2 cellular contexts compared by ENCODE assay signal in the genomic region with DNA sequence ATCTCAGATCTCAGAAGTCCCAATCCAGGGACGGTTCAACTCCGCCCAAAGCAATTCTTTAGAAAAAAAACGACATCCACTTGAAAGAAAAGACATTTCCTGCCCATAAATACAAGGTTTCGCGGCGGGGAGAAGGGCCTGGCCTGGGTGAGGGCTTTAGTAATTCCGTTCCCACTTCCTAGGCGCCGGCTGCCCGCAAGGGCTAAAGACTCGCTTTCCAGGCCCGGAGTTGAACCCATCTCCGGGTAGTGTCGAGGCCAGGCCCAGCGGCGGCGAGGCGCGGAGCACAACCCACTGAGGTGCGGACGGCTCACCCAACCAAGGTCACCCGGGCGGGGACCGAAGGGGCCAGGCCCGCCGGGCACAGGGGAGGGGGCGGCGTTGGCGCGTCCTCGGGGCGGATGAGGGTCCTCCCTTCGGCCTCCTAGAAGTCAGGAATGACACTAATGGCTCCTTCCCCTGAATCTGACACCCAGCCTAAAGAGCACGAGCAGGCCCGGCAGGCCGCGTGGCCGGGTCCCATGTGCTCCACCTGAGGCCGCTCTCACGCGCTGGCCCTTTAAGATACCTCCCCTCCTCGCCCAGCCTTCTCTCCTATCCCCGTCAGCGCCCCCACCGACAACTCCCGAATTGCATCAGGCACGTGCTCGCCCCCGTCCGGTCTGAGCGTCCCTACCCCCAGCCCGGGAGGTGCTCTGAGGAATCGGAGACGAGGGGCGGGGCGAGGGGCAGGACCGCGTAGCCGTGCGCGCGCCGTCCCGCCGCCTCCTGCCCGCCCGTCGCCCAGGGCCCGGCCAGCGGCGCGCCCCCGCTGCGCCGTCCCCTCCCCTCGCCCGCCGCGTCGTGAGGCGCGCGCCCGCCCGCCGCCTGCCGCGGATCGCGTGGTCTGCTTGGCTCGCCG.
A peak's percentile ranks its signal among the peaks of the same experiment; 100 is the strongest.
TF ChIP-seq lines count a peak whose summit lies in the region.

No MANE protein-coding gene starts in this region.

TF ChIP-seq in A549, 52 proteins besides CTCF, POLR2A, EP300 and RAD21 (continued from another document and continues in another):
- TF ChIP-seq MAFK (IDR thresholded peaks at IDR 0.05; ENCODE audit: partially characterized antibody) (no peak), JUN (IDR thresholded peaks at IDR 0.05) (peak; percentile 69 to 75; a peak in 2 of 5 replicates), MYC (IDR thresholded peaks at IDR 0.05; ENCODE audit: borderline replicate concordance, low read length) (peak; percentile 100), CHD2 (IDR thresholded peaks at IDR 0.05; ENCODE audit: low read length, partially characterized antibody) (no peak), SMC3 (IDR thresholded peaks at IDR 0.05) (peak; percentile 32; the same call in 2 of the 3 replicates), HEYL (CRISPR knock-in tag; IDR thresholded peaks at IDR 0.05) (no peak), JUNB (IDR thresholded peaks at IDR 0.05) (no peak), TP53 (CRISPR knock-in tag; IDR thresholded peaks at IDR 0.05) (peak; percentile 95), NFE2L2 (conservative IDR thresholded peaks at IDR 0.05; ENCODE audit: low read length) (no peak), ZNF302 (CRISPR knock-in tag; IDR thresholded peaks at IDR 0.05) (0 out of 2 replicates have a peak, but pooled peaks have one; percentile 77), FOSL2 (IDR thresholded peaks at IDR 0.05) (no peak), FOSL2 (CRISPR knock-in tag; IDR thresholded peaks at IDR 0.05) (no peak; the same call in 1 of the 2 replicates), ZC3H11A (IDR thresholded peaks at IDR 0.05) (no peak), BHLHE40 (IDR thresholded peaks at IDR 0.05; ENCODE audit: low read depth, low read length) (peak; percentile 99), SREBF2 (IDR thresholded peaks at IDR 0.05) (no peak)
- TF ChIP-seq, protein P1, sequence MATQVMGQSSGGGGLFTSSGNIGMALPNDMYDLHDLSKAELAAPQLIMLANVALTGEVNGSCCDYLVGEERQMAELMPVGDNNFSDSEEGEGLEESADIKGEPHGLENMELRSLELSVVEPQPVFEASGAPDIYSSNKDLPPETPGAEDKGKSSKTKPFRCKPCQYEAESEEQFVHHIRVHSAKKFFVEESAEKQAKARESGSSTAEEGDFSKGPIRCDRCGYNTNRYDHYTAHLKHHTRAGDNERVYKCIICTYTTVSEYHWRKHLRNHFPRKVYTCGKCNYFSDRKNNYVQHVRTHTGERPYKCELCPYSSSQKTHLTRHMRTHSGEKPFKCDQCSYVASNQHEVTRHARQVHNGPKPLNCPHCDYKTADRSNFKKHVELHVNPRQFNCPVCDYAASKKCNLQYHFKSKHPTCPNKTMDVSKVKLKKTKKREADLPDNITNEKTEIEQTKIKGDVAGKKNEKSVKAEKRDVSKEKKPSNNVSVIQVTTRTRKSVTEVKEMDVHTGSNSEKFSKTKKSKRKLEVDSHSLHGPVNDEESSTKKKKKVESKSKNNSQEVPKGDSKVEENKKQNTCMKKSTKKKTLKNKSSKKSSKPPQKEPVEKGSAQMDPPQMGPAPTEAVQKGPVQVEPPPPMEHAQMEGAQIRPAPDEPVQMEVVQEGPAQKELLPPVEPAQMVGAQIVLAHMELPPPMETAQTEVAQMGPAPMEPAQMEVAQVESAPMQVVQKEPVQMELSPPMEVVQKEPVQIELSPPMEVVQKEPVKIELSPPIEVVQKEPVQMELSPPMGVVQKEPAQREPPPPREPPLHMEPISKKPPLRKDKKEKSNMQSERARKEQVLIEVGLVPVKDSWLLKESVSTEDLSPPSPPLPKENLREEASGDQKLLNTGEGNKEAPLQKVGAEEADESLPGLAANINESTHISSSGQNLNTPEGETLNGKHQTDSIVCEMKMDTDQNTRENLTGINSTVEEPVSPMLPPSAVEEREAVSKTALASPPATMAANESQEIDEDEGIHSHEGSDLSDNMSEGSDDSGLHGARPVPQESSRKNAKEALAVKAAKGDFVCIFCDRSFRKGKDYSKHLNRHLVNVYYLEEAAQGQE (IDR thresholded peaks at IDR 0.05), result no peak
- TF ChIP-seq, protein P2, sequence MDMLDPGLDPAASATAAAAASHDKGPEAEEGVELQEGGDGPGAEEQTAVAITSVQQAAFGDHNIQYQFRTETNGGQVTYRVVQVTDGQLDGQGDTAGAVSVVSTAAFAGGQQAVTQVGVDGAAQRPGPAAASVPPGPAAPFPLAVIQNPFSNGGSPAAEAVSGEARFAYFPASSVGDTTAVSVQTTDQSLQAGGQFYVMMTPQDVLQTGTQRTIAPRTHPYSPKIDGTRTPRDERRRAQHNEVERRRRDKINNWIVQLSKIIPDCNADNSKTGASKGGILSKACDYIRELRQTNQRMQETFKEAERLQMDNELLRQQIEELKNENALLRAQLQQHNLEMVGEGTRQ (IDR thresholded peaks at IDR 0.05), result peak; percentile 79
- TF ChIP-seq, protein P3, sequence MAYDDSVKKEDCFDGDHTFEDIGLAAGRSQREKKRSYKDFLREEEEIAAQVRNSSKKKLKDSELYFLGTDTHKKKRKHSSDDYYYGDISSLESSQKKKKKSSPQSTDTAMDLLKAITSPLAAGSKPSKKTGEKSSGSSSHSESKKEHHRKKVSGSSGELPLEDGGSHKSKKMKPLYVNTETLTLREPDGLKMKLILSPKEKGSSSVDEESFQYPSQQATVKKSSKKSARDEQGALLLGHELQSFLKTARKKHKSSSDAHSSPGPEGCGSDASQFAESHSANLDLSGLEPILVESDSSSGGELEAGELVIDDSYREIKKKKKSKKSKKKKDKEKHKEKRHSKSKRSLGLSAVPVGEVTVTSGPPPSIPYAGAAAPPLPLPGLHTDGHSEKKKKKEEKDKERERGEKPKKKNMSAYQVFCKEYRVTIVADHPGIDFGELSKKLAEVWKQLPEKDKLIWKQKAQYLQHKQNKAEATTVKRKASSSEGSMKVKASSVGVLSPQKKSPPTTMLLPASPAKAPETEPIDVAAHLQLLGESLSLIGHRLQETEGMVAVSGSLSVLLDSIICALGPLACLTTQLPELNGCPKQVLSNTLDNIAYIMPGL (CRISPR knock-in tag; IDR thresholded peaks at IDR 0.05; ENCODE audit: borderline replicate concordance), result peak; percentile 90
- TF ChIP-seq, protein P4, sequence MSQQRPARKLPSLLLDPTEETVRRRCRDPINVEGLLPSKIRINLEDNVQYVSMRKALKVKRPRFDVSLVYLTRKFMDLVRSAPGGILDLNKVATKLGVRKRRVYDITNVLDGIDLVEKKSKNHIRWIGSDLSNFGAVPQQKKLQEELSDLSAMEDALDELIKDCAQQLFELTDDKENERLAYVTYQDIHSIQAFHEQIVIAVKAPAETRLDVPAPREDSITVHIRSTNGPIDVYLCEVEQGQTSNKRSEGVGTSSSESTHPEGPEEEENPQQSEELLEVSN (IDR thresholded peaks at IDR 0.05; ENCODE audit: borderline replicate concordance, low read depth), result peak; percentile 97
- TF ChIP-seq, protein P5, sequence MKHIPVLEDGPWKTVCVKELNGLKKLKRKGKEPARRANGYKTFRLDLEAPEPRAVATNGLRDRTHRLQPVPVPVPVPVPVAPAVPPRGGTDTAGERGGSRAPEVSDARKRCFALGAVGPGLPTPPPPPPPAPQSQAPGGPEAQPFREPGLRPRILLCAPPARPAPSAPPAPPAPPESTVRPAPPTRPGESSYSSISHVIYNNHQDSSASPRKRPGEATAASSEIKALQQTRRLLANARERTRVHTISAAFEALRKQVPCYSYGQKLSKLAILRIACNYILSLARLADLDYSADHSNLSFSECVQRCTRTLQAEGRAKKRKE (CRISPR knock-in tag; IDR thresholded peaks at IDR 0.05; ENCODE audit: low read depth), result peak; percentile 94
- TF ChIP-seq, protein P6, sequence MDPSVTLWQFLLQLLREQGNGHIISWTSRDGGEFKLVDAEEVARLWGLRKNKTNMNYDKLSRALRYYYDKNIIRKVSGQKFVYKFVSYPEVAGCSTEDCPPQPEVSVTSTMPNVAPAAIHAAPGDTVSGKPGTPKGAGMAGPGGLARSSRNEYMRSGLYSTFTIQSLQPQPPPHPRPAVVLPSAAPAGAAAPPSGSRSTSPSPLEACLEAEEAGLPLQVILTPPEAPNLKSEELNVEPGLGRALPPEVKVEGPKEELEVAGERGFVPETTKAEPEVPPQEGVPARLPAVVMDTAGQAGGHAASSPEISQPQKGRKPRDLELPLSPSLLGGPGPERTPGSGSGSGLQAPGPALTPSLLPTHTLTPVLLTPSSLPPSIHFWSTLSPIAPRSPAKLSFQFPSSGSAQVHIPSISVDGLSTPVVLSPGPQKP (IDR thresholded peaks at IDR 0.05; ENCODE audit: low read depth, low read length), result no peak

TF ChIP-seq in K562, 482 proteins besides CTCF, POLR2A, EP300 and RAD21 (continues in another document):
- TF ChIP-seq, protein P7, sequence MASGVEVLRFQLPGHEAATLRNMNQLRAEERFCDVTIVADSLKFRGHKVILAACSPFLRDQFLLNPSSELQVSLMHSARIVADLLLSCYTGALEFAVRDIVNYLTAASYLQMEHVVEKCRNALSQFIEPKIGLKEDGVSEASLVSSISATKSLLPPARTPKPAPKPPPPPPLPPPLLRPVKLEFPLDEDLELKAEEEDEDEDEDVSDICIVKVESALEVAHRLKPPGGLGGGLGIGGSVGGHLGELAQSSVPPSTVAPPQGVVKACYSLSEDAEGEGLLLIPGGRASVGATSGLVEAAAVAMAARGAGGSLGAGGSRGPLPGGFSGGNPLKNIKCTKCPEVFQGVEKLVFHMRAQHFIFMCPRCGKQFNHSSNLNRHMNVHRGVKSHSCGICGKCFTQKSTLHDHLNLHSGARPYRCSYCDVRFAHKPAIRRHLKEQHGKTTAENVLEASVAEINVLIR (CRISPR knock-in tag; IDR thresholded peaks at IDR 0.05), result no peak
- TF ChIP-seq, protein P8, sequence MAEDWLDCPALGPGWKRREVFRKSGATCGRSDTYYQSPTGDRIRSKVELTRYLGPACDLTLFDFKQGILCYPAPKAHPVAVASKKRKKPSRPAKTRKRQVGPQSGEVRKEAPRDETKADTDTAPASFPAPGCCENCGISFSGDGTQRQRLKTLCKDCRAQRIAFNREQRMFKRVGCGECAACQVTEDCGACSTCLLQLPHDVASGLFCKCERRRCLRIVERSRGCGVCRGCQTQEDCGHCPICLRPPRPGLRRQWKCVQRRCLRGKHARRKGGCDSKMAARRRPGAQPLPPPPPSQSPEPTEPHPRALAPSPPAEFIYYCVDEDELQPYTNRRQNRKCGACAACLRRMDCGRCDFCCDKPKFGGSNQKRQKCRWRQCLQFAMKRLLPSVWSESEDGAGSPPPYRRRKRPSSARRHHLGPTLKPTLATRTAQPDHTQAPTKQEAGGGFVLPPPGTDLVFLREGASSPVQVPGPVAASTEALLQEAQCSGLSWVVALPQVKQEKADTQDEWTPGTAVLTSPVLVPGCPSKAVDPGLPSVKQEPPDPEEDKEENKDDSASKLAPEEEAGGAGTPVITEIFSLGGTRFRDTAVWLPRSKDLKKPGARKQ (CRISPR knock-in tag; IDR thresholded peaks at IDR 0.05), result no peak
- TF ChIP-seq, protein P9, sequence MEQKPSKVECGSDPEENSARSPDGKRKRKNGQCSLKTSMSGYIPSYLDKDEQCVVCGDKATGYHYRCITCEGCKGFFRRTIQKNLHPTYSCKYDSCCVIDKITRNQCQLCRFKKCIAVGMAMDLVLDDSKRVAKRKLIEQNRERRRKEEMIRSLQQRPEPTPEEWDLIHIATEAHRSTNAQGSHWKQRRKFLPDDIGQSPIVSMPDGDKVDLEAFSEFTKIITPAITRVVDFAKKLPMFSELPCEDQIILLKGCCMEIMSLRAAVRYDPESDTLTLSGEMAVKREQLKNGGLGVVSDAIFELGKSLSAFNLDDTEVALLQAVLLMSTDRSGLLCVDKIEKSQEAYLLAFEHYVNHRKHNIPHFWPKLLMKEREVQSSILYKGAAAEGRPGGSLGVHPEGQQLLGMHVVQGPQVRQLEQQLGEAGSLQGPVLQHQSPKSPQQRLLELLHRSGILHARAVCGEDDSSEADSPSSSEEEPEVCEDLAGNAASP (IDR thresholded peaks at IDR 0.05), result no peak
- TF ChIP-seq, protein P10, sequence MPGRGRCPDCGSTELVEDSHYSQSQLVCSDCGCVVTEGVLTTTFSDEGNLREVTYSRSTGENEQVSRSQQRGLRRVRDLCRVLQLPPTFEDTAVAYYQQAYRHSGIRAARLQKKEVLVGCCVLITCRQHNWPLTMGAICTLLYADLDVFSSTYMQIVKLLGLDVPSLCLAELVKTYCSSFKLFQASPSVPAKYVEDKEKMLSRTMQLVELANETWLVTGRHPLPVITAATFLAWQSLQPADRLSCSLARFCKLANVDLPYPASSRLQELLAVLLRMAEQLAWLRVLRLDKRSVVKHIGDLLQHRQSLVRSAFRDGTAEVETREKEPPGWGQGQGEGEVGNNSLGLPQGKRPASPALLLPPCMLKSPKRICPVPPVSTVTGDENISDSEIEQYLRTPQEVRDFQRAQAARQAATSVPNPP (IDR thresholded peaks at IDR 0.05; ENCODE audit: borderline replicate concordance, insufficient read depth, insufficient read length), result no peak
- TF ChIP-seq, protein P11, sequence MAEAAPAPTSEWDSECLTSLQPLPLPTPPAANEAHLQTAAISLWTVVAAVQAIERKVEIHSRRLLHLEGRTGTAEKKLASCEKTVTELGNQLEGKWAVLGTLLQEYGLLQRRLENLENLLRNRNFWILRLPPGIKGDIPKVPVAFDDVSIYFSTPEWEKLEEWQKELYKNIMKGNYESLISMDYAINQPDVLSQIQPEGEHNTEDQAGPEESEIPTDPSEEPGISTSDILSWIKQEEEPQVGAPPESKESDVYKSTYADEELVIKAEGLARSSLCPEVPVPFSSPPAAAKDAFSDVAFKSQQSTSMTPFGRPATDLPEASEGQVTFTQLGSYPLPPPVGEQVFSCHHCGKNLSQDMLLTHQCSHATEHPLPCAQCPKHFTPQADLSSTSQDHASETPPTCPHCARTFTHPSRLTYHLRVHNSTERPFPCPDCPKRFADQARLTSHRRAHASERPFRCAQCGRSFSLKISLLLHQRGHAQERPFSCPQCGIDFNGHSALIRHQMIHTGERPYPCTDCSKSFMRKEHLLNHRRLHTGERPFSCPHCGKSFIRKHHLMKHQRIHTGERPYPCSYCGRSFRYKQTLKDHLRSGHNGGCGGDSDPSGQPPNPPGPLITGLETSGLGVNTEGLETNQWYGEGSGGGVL (CRISPR knock-in tag; IDR thresholded peaks at IDR 0.05), result no peak
- TF ChIP-seq ESRRA (IDR thresholded peaks at IDR 0.05; ENCODE audit: borderline replicate concordance, low read depth) (peak; percentile 84), FOXA3 (CRISPR knock-in tag; conservative IDR thresholded peaks at IDR 0.05 in 1 of 2, IDR thresholded peaks at IDR 0.05 in 1 of 2) (peak in 1 of 2 experiments; percentile 81; a peak in 2 of 4 replicates), ZNF224 (CRISPR knock-in tag; IDR thresholded peaks at IDR 0.05) (peak; percentile 96), HNRNPUL1 (IDR thresholded peaks at IDR 0.05; ENCODE audit: low read length) (no peak)
